Comparison of ENCODE assay signal across 29 cellular contexts in genomic region chr9:79656127-79656526, GRCh38.
"Had no signal": no experiment of that assay in that cellular context is flagged by ENCODE, and none has a peak within 500 bp of the region (broad histone marks: within the 10 kb centered on the region; RNA-seq: fewer than 3 reads in every experiment).

No MANE protein-coding gene starts in this region.

- H3K27me3 ChIP-seq: brain microvascular endothelial cell, SJCRH30 had no signal

- DNase-seq: activated CD4-positive, alpha-beta memory T cell treated with anti-CD3 and anti-CD28 coated beads, Interleukin-2, amount 10 ng/mL, durations not matched to agents 7 days and 5 days; activated CD4-positive, alpha-beta T cell treated with anti-CD3 and anti-CD28 coated beads for 1 hour; activated CD4-positive, alpha-beta T cell treated with anti-CD3 and anti-CD28 coated beads for 48 hours; activated CD4-positive, CD25-positive, alpha-beta regulatory T cell; activated CD8-positive, alpha-beta memory T cell treated with anti-CD3 and anti-CD28 coated beads for 24 hours; activated CD8-positive, alpha-beta memory T cell treated with anti-CD3 and anti-CD28 coated beads, Interleukin-2, amount 10 ng/mL, durations not matched to agents 7 days and 5 days; activated CD8-positive, alpha-beta memory T cell treated with anti-CD3 and anti-CD28 coated beads, Interleukin-2, amount 50 U/mL, for 48 hours; activated effector memory CD4-positive, alpha-beta T cell treated with Interleukin-2 at 50 U/mL for 16 hours; activated naive CD4-positive, alpha-beta T cell treated with anti-CD3 and anti-CD28 coated beads, Interleukin-2, amount 10 ng/mL, durations not matched to agents 7 days and 5 days; activated naive CD8-positive, alpha-beta T cell treated with anti-CD3 and anti-CD28 coated beads, Interleukin-2, amount 50 U/mL, for 24 hours; activated T-cell treated with anti-CD3 and anti-CD28 coated beads, Interleukin-2, amount 50 U/mL, for 48 hours; aorta; brain microvascular endothelial cell; central memory CD4-positive, alpha-beta T cell; MM.1S; MV-4-11; NCI-H1092; NCI-H1417 treated with DMSO at 0.1 percent for 48 hours; NCI-H187 treated with DMSO at 0.1 percent for 48 hours; NCI-H2081; NCI-H446; NCI-H510A treated with DMSO at 0.1 percent for 48 hours; NCI-H526 treated with DMSO at 0.1 percent for 48 hours; SHP77; SJCRH30; SW 1271; T1000; WERI-Rb-1 had no signal

- H3K4me3 ChIP-seq: SJCRH30 had no signal

- H3K36me3 ChIP-seq: WERI-Rb-1 had no signal

- H3K27ac ChIP-seq: brain microvascular endothelial cell, SJCRH30, WERI-Rb-1 had no signal

- H3K9me3 ChIP-seq: SJCRH30 had no signal

- ATAC-seq: activated CD8-positive, alpha-beta memory T cell treated with anti-CD3 and anti-CD28 coated beads, Interleukin-2, amount 10 ng/mL, durations not matched to agents 7 days and 5 days; activated naive CD8-positive, alpha-beta T cell treated with anti-CD3 and anti-CD28 coated beads, Interleukin-2, amount 50 U/mL, for 24 hours; Panc1 had no signal
